24 cellular contexts compared by ENCODE assay signal in the genomic region with DNA sequence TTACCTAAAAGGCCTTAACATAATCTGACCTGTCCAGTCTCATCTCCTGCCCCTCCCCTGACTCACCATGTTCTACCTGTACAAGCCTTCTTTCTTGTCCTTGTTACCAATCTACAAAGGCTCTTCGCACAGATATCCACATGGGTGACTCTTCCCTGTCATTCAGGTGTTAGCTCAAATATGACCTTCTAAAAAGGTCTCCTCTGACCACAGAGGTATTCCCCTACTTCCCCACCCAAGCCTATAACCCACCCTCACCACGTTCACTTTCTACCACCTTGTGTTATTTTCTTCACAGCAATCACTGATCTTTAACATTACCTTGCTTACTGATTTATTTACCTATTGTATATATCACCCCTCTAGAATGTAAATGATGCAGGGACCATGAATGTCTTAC.
A peak's percentile ranks its signal among the peaks of the same experiment; 100 is the strongest.
DNase-seq lines count a peak whose midpoint lies in the region; ATAC-seq and TF ChIP-seq lines count a peak whose summit lies in the region.
"Had no signal": no experiment of that assay in that cellular context is flagged by ENCODE, and none has a peak within 500 bp of the region (broad histone marks: within the 10 kb centered on the region; RNA-seq: fewer than 3 reads in every experiment).

No MANE protein-coding gene starts in this region.

- CTCF ChIA-PET in activated CD8-positive, alpha-beta T cell treated with anti-CD3 and anti-CD28 coated beads for 36 hours (lab: Charles Lee): no interaction called here
- CTCF ChIA-PET in activated CD8-positive, alpha-beta T cell treated with anti-CD3 and anti-CD28 coated beads, Interleukin-2, amount 10 ng/mL, durations not matched to agents 7 days and 5 days (lab: Charles Lee): no interaction called here

- no peak for TF ChIP-seq CTCF in activated CD8-positive, alpha-beta T cell treated with anti-CD3 and anti-CD28 coated beads for 36 hours (IDR thresholded peaks at IDR 0.05)

- H3K36me3 Mint-ChIP-seq in activated CD8-positive, alpha-beta T cell treated with anti-CD3 and anti-CD28 coated beads for 36 hours (ENCODE audit: low read depth): peaks cover 6% of the 10 kb centered on the region
- H3K36me3 Mint-ChIP-seq in activated CD8-positive, alpha-beta T cell treated with anti-CD3 and anti-CD28 coated beads, Interleukin-2, amount 10 ng/mL, durations not matched to agents 7 days and 5 days (ENCODE audit: low read depth): no peaks in the 10 kb centered on the region
- peaks cover 19% of the 10 kb centered on the region for H3K36me3 Mint-ChIP-seq in stimulated activated memory B cell treated with anti-CD40 and anti-IgM and Interleukin-4, amounts not matched to agents 10 μg/mL and 1 μg/mL and 100 μg/mL, for 72 hours

- H3K27ac Mint-ChIP-seq in activated CD8-positive, alpha-beta T cell treated with anti-CD3 and anti-CD28 coated beads for 36 hours: no peak overlapping the region
- H3K27ac Mint-ChIP-seq in activated CD8-positive, alpha-beta T cell treated with anti-CD3 and anti-CD28 coated beads, Interleukin-2, amount 10 ng/mL, durations not matched to agents 7 days and 5 days: no peak overlapping the region
- no peak overlapping the region for H3K27ac Mint-ChIP-seq in stimulated activated naive CD8-positive, alpha-beta T cell treated with anti-CD3 and anti-CD28 coated beads, Interleukin-15, amount 100 ng/mL, for 72 hours
- no peak overlapping the region for H3K27ac Mint-ChIP-seq in stimulated activated memory B cell treated with anti-CD40 and anti-IgM and Interleukin-4, amounts not matched to agents 10 μg/mL and 1 μg/mL and 100 μg/mL, for 72 hours
- H3K27ac Mint-ChIP-seq: CD14-positive monocyte; CD4-positive, alpha-beta memory T cell; CD4-positive, CD25-positive, alpha-beta regulatory T cell; CD8-positive, alpha-beta memory T cell had no signal

- H3K9me3 Mint-ChIP-seq in activated CD8-positive, alpha-beta T cell treated with anti-CD3 and anti-CD28 coated beads for 36 hours: no peaks in the 10 kb centered on the region
- no peaks in the 10 kb centered on the region for H3K9me3 Mint-ChIP-seq in activated CD8-positive, alpha-beta T cell treated with anti-CD3 and anti-CD28 coated beads, Interleukin-2, amount 10 ng/mL, durations not matched to agents 7 days and 5 days (ENCODE audit: insufficient read depth)
- no peaks in the 10 kb centered on the region for H3K9me3 Mint-ChIP-seq in stimulated activated naive CD8-positive, alpha-beta T cell treated with anti-CD3 and anti-CD28 coated beads, Interleukin-15, amount 100 ng/mL, for 72 hours
- H3K9me3 Mint-ChIP-seq in stimulated activated memory B cell treated with anti-CD40 and anti-IgM and Interleukin-4, amounts not matched to agents 10 μg/mL and 1 μg/mL and 100 μg/mL, for 72 hours: no peaks in the 10 kb centered on the region
- H3K9me3 Mint-ChIP-seq: CD4-positive, alpha-beta memory T cell; CD8-positive, alpha-beta memory T cell had no signal

- ATAC-seq in activated CD8-positive, alpha-beta T cell treated with anti-CD3 and anti-CD28 coated beads for 36 hours: no peak
- no peak for ATAC-seq in activated CD8-positive, alpha-beta T cell treated with anti-CD3 and anti-CD28 coated beads, Interleukin-2, amount 10 ng/mL, durations not matched to agents 7 days and 5 days
- peak; percentile 52 for ATAC-seq in stimulated activated naive CD8-positive, alpha-beta T cell treated with anti-CD3 and anti-CD28 coated beads, Interleukin-15, Interleukin-2, amounts not matched to agents 100 U/mL and 50 U/mL, for 24 hours
- no peak for ATAC-seq in stimulated activated naive CD8-positive, alpha-beta T cell treated with anti-CD3 and anti-CD28 coated beads, Interleukin-15, amount 100 ng/mL, for 72 hours
- peak; percentile 80 for ATAC-seq in stimulated activated memory B cell treated with anti-CD40 and anti-IgM and Interleukin-4, amounts not matched to agents 10 μg/mL and 1 μg/mL and 100 μg/mL, for 72 hours
- ATAC-seq: A549, GM12878 had no signal

- H3K27me3 Mint-ChIP-seq in activated CD8-positive, alpha-beta T cell treated with anti-CD3 and anti-CD28 coated beads for 36 hours: no peaks in the 10 kb centered on the region
- H3K27me3 Mint-ChIP-seq in activated CD8-positive, alpha-beta T cell treated with anti-CD3 and anti-CD28 coated beads, Interleukin-2, amount 10 ng/mL, durations not matched to agents 7 days and 5 days (ENCODE audit: low read depth): no peaks in the 10 kb centered on the region
- H3K27me3 Mint-ChIP-seq in stimulated activated naive CD8-positive, alpha-beta T cell treated with anti-CD3 and anti-CD28 coated beads, Interleukin-15, amount 100 ng/mL, for 72 hours: no peaks in the 10 kb centered on the region
- no peaks in the 10 kb centered on the region for H3K27me3 Mint-ChIP-seq in stimulated activated memory B cell treated with anti-CD40 and anti-IgM and Interleukin-4, amounts not matched to agents 10 μg/mL and 1 μg/mL and 100 μg/mL, for 72 hours
- H3K27me3 Mint-ChIP-seq: CD4-positive, alpha-beta memory T cell; CD4-positive, CD25-positive, alpha-beta regulatory T cell; CD8-positive, alpha-beta memory T cell had no signal

- peak; percentile 9 for DNase-seq in activated CD8-positive, alpha-beta T cell treated with anti-CD3 and anti-CD28 coated beads for 36 hours
- no peak for DNase-seq in activated CD8-positive, alpha-beta T cell treated with anti-CD3 and anti-CD28 coated beads, Interleukin-2, amount 10 ng/mL, durations not matched to agents 7 days and 5 days
- no peak for DNase-seq in stimulated activated naive CD8-positive, alpha-beta T cell treated with anti-CD3 and anti-CD28 coated beads, Interleukin-15, Interleukin-2, amounts not matched to agents 100 U/mL and 50 U/mL, for 24 hours
- DNase-seq in stimulated activated naive CD8-positive, alpha-beta T cell treated with anti-CD3 and anti-CD28 coated beads, Interleukin-15, amount 100 ng/mL, for 72 hours: no peak
- no peak for DNase-seq in NCI-H1105 (lab: John Stamatoyannopoulos, UW)
- no peak for DNase-seq in stimulated activated naive CD4-positive, alpha-beta T cell treated with Interleukin-2 at 50 U/mL for 16 hours (lab: John Stamatoyannopoulos, UW)
- DNase-seq: AML-193; BE2C; C1 segment of cervical spinal cord; CD4-positive, alpha-beta memory T cell; CD4-positive, CD25-positive, alpha-beta regulatory T cell; CD8-positive, alpha-beta memory T cell; COR-L47; DMS 273 treated with DMSO at 0.1 percent for 48 hours; DMS153; DMS53; DMS79; DND-41; EL; GDM1 had no signal

- H3K4me1 Mint-ChIP-seq in activated CD8-positive, alpha-beta T cell treated with anti-CD3 and anti-CD28 coated beads for 36 hours (ENCODE audit: low read depth): no peaks in the 10 kb centered on the region
- H3K4me1 Mint-ChIP-seq in activated CD8-positive, alpha-beta T cell treated with anti-CD3 and anti-CD28 coated beads, Interleukin-2, amount 10 ng/mL, durations not matched to agents 7 days and 5 days (ENCODE audit: low read depth): no peaks in the 10 kb centered on the region
- H3K4me1 Mint-ChIP-seq in stimulated activated naive CD8-positive, alpha-beta T cell treated with anti-CD3 and anti-CD28 coated beads, Interleukin-15, amount 100 ng/mL, for 72 hours: no peaks in the 10 kb centered on the region
- peaks cover 7% of the 10 kb centered on the region for H3K4me1 Mint-ChIP-seq in stimulated activated memory B cell treated with anti-CD40 and anti-IgM and Interleukin-4, amounts not matched to agents 10 μg/mL and 1 μg/mL and 100 μg/mL, for 72 hours
- H3K4me1 Mint-ChIP-seq: CD14-positive monocyte; CD8-positive, alpha-beta memory T cell had no signal

- POLR2A ChIA-PET in activated CD8-positive, alpha-beta T cell treated with anti-CD3 and anti-CD28 coated beads for 36 hours (lab: Charles Lee): no interaction called here
- POLR2A ChIA-PET in activated CD8-positive, alpha-beta T cell treated with anti-CD3 and anti-CD28 coated beads, Interleukin-2, amount 10 ng/mL, durations not matched to agents 7 days and 5 days (lab: Charles Lee): no interaction called here

- no peak overlapping the region for H3K4me3 Mint-ChIP-seq in activated CD8-positive, alpha-beta T cell treated with anti-CD3 and anti-CD28 coated beads for 36 hours
- H3K4me3 Mint-ChIP-seq in activated CD8-positive, alpha-beta T cell treated with anti-CD3 and anti-CD28 coated beads, Interleukin-2, amount 10 ng/mL, durations not matched to agents 7 days and 5 days: no peak overlapping the region
- no peak overlapping the region for H3K4me3 Mint-ChIP-seq in stimulated activated naive CD8-positive, alpha-beta T cell treated with anti-CD3 and anti-CD28 coated beads, Interleukin-15, amount 100 ng/mL, for 72 hours
- H3K4me3 Mint-ChIP-seq in stimulated activated memory B cell treated with anti-CD40 and anti-IgM and Interleukin-4, amounts not matched to agents 10 μg/mL and 1 μg/mL and 100 μg/mL, for 72 hours: no peak overlapping the region
- H3K4me3 Mint-ChIP-seq: CD14-positive monocyte; CD4-positive, alpha-beta memory T cell; CD4-positive, CD25-positive, alpha-beta regulatory T cell; CD8-positive, alpha-beta memory T cell had no signal

- intact Hi-C loops in activated CD8-positive, alpha-beta T cell treated with anti-CD3 and anti-CD28 coated beads for 36 hours (cut with micrococcal nuclease): no loop called here

Comparison
In these comparisons a context has a peak if more than half of its experiments do, and no peak if none do; other contexts are left out.
1. ATAC-seq: peak in stimulated activated naive CD8-positive, alpha-beta T cell treated with anti-CD3 and anti-CD28 coated beads, Interleukin-15, Interleukin-2, amounts not matched to agents 100 U/mL and 50 U/mL, for 24 hours (single experiment) and stimulated activated memory B cell treated with anti-CD40 and anti-IgM and Interleukin-4, amounts not matched to agents 10 μg/mL and 1 μg/mL and 100 μg/mL, for 72 hours (single experiment); none in activated CD8-positive, alpha-beta T cell treated with anti-CD3 and anti-CD28 coated beads for 36 hours (single experiment), activated CD8-positive, alpha-beta T cell treated with anti-CD3 and anti-CD28 coated beads, Interleukin-2, amount 10 ng/mL, durations not matched to agents 7 days and 5 days (single experiment) and stimulated activated naive CD8-positive, alpha-beta T cell treated with anti-CD3 and anti-CD28 coated beads, Interleukin-15, amount 100 ng/mL, for 72 hours (single experiment).